Comparison of ENCODE assay signal across 8 cellular contexts in genomic region chr3:180720012-180720411, GRCh38. TPM values are rescaled to one million over a fixed set of nuclear protein-coding genes. Genes with fewer than 3 reads are reported as not detected.
"Had no signal": no experiment of that assay in that cellular context is flagged by ENCODE, and none has a peak within 500 bp of the region (broad histone marks: within the 10 kb centered on the region; RNA-seq: fewer than 3 reads in every experiment).

No MANE protein-coding gene starts in this region.

- H3K9ac ChIP-seq: KMS-11 had no signal

- H3K4me3 ChIP-seq: GM23338 had no signal

- ATAC-seq: GM23338 had no signal

- H3K4me2 ChIP-seq: GM23338, KMS-11 had no signal

- DNase-seq: H7, HCEC 1CT, Karpas-422, KBM-7 had no signal

- H3K27ac ChIP-seq: HL-60, KMS-11 had no signal

RNA-seq across cellular contexts. Expression of gene CCDC39, which starts 40.7 kb away (rescaled TPM):
- total RNA-seq: H4 had no signal
